Comparison of ENCODE assay signal across 1 cellular context in genomic region chr1:234725177-234726132, GRCh38.
TF ChIP-seq lines count a peak whose summit lies in the region.

No MANE protein-coding gene starts in this region.

TF ChIP-seq in HepG2, 621 proteins besides CTCF, POLR2A, EP300 and RAD21 (continued from another document):
- TF ChIP-seq THAP7 (CRISPR knock-in tag; IDR thresholded peaks at IDR 0.05), result no peak
- TF ChIP-seq RFXAP (CRISPR knock-in tag; IDR thresholded peaks at IDR 0.05; ENCODE audit: borderline replicate concordance), result no peak
- no peak for TF ChIP-seq DMAP1 (CRISPR knock-in tag; IDR thresholded peaks at IDR 0.05)
- TF ChIP-seq ZBTB7A (CRISPR knock-in tag; IDR thresholded peaks at IDR 0.05), result peak; percentile 50; the same call in 1 of the 2 replicates
- TF ChIP-seq SCMH1 (CRISPR knock-in tag; IDR thresholded peaks at IDR 0.05; ENCODE audit: borderline replicate concordance), result no peak
- no peak for TF ChIP-seq SNRNP70 (IDR thresholded peaks at IDR 0.05; ENCODE audit: low read depth, low read length)
- peak; percentile 21; the same call in 1 of the 2 replicates for TF ChIP-seq ZNF574 (CRISPR knock-in tag; IDR thresholded peaks at IDR 0.05)
TF ChIP-seq in HepG2: peak in this region for 65.
